8 cellular contexts compared by ENCODE assay signal in the genomic region with DNA sequence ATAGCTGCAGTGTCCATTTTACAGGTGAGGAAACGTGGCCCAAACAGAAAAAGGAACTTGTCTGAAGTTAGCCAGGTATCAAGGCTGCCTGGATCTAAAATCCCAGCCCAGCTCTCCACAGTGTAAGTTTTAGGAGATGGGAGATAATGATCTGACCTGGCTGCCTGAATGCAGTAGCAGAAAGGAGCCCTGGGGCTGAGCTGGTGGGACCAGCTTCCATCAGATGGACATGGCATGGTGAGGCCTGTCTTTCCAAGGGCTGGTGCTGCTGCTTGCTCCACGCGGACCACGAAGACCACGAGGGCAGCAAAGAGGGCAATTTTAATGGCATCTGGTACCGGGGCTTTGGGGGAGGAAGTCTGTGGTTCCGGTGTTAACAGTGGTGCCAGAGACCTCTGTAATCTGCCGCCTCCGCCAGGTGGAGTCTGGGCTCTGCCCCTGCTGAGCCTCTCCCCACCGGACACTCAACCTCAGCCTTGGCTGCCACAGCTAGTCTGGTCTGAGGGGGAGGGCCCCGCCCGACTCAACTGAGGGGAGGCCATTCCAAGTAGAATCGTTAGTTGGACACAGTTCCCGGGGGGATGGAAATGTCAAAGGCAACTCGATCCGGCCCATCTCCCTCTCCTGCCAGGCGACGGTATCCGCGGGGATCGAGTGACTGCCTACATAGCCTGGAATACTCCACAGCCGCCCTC. TPM values are rescaled to one million over a fixed set of nuclear protein-coding genes. Genes with fewer than 3 reads are reported as not detected.
DNase-seq lines count a peak whose midpoint lies in the region; ATAC-seq and TF ChIP-seq lines count a peak whose summit lies in the region.

No MANE protein-coding gene starts in this region.

- no peaks in the 10 kb centered on the region for H3F3A ChIP-seq in neural cell (ENCODE audit: insufficient read depth, low read length, poor library complexity, severe bottlenecking)

- no peak for TF ChIP-seq RAD21 in neural cell (conservative IDR thresholded peaks at IDR 0.05)

- H3K4me1 Mint-ChIP-seq in activated T-helper 17 cell treated with anti-CD3 and anti-CD28 coated beads, Interleukin-2, amount 50 U/mL, for 72 hours, result peaks cover 7% of the 10 kb centered on the region

- no peaks in the 10 kb centered on the region for H3K9me3 Mint-ChIP-seq in activated T-helper 17 cell treated with anti-CD3 and anti-CD28 coated beads, Interleukin-2, amount 50 U/mL, for 72 hours

- H3K9me3 ChIP-seq in BLaER1 (peaks cover 17% of the 10 kb centered on the region), neural cell (ENCODE audit: low read length) (peaks cover 8% of the 10 kb centered on the region)

- 0 out of 2 replicates have a peak overlapping the region, but pooled peaks have one; percentile 26 for H3K27ac ChIP-seq in BLaER1
- H3K27ac ChIP-seq in neural cell (ENCODE audit: low read length), result no peak overlapping the region

- H3K4me3 ChIP-seq in BLaER1, result peak overlapping the region; percentile 78
- peak overlapping the region; percentile 94 for H3K4me3 ChIP-seq in neural cell (ENCODE audit: low read length)

- no peak for TF ChIP-seq EP300 in neural cell (conservative IDR thresholded peaks at IDR 0.05; ENCODE audit: poor library complexity, severe bottlenecking)

- no peaks in the 10 kb centered on the region for H3K79me2 ChIP-seq in neural cell (replicated peaks; ENCODE audit: insufficient read depth, low read length)

- H3K36me3 ChIP-seq in BLaER1, result peaks cover 19% of the 10 kb centered on the region
- H3K36me3 ChIP-seq in neural cell (ENCODE audit: insufficient read depth, low read length), result peaks cover 11% of the 10 kb centered on the region

- H3K36me3 Mint-ChIP-seq in activated T-helper 17 cell treated with anti-CD3 and anti-CD28 coated beads, Interleukin-2, amount 50 U/mL, for 72 hours (ENCODE audit: low read depth), result no peaks in the 10 kb centered on the region

- TF ChIP-seq CTCF in neural cell (IDR thresholded peaks at IDR 0.05; ENCODE audit: poor library complexity, severe bottlenecking), result peak; percentile 39

- H4K20me1 ChIP-seq in BLaER1 (no peaks in the 10 kb centered on the region), neural cell (ENCODE audit: insufficient read depth) (no peaks in the 10 kb centered on the region)

- peak overlapping the region; percentile 75 for H3K9ac ChIP-seq in BLaER1
- H3K9ac ChIP-seq in neural cell (ENCODE audit: low read length), result peak overlapping the region; percentile 72

- H3K4me3 Mint-ChIP-seq in activated T-helper 17 cell treated with anti-CD3 and anti-CD28 coated beads, Interleukin-2, amount 50 U/mL, for 72 hours, result peak overlapping the region; percentile 80

- H3K9me2 ChIP-seq in neural cell (ENCODE audit: insufficient read depth, low read length), result no peaks in the 10 kb centered on the region

- H3K27me3 ChIP-seq in BLaER1, result no peaks in the 10 kb centered on the region
- H3K27me3 ChIP-seq in neural cell (ENCODE audit: insufficient read depth, low read depth, low read length), result peaks cover 21% of the 10 kb centered on the region

- peak overlapping the region; percentile 96 for H3K4me2 ChIP-seq in BLaER1
- H3K4me2 ChIP-seq in neural cell (ENCODE audit: low read length), result peak overlapping the region; percentile 62

- H3K27me3 Mint-ChIP-seq in activated T-helper 17 cell treated with anti-CD3 and anti-CD28 coated beads, Interleukin-2, amount 50 U/mL, for 72 hours, result no peaks in the 10 kb centered on the region

- H2AFZ ChIP-seq in neural cell (ENCODE audit: low read depth, low read length), result peak overlapping the region; percentile 76

- H3K27ac Mint-ChIP-seq in activated T-helper 17 cell treated with anti-CD3 and anti-CD28 coated beads, Interleukin-2, amount 50 U/mL, for 72 hours, result peak overlapping the region; percentile 42

- DNase-seq in NCI-H69 (lab: John Stamatoyannopoulos, UW) (peak; percentile 67), germinal center (ENCODE audit: low spot score) (peak; percentile 74)

- H3K4me1 ChIP-seq in BLaER1, result peaks cover 54% of the 10 kb centered on the region

- peak; percentile 14 for ATAC-seq in GM21360 (IDR thresholded peaks at IDR 0.05; ENCODE audit: unreplicated experiment)
- ATAC-seq in activated T-helper 17 cell treated with anti-CD3 and anti-CD28 coated beads, Interleukin-2, amount 50 U/mL, for 72 hours (replicated peaks), result peak; percentile 17
- ATAC-seq in GM21367 (IDR thresholded peaks at IDR 0.05; ENCODE audit: unreplicated experiment), result no peak
- ATAC-seq in GM19351 (IDR thresholded peaks at IDR 0.05; ENCODE audit: unreplicated experiment), result no peak

TF ChIP-seq in neural cell, 6 proteins besides CTCF, POLR2A, EP300 and RAD21:
- TF ChIP-seq, protein P1, sequence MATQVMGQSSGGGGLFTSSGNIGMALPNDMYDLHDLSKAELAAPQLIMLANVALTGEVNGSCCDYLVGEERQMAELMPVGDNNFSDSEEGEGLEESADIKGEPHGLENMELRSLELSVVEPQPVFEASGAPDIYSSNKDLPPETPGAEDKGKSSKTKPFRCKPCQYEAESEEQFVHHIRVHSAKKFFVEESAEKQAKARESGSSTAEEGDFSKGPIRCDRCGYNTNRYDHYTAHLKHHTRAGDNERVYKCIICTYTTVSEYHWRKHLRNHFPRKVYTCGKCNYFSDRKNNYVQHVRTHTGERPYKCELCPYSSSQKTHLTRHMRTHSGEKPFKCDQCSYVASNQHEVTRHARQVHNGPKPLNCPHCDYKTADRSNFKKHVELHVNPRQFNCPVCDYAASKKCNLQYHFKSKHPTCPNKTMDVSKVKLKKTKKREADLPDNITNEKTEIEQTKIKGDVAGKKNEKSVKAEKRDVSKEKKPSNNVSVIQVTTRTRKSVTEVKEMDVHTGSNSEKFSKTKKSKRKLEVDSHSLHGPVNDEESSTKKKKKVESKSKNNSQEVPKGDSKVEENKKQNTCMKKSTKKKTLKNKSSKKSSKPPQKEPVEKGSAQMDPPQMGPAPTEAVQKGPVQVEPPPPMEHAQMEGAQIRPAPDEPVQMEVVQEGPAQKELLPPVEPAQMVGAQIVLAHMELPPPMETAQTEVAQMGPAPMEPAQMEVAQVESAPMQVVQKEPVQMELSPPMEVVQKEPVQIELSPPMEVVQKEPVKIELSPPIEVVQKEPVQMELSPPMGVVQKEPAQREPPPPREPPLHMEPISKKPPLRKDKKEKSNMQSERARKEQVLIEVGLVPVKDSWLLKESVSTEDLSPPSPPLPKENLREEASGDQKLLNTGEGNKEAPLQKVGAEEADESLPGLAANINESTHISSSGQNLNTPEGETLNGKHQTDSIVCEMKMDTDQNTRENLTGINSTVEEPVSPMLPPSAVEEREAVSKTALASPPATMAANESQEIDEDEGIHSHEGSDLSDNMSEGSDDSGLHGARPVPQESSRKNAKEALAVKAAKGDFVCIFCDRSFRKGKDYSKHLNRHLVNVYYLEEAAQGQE (IDR thresholded peaks at IDR 0.05; ENCODE audit: borderline replicate concordance), result no peak
- TF ChIP-seq SMC3 (conservative IDR thresholded peaks at IDR 0.05; ENCODE audit: poor library complexity) (no peak), POLR2AphosphoS5 (IDR thresholded peaks at IDR 0.05) (no peak), EZH2 (IDR thresholded peaks at IDR 0.05; ENCODE audit: borderline replicate concordance, insufficient read depth, low read length, poor library complexity, severe bottlenecking) (no peak), TAF1 (IDR thresholded peaks at IDR 0.05; ENCODE audit: low read depth) (no peak), MXI1 (conservative IDR thresholded peaks at IDR 0.05; ENCODE audit: poor library complexity, severe bottlenecking) (no peak)

RNA-seq across cellular contexts. Expression of gene MYORG, which starts 0.7 kb away (rescaled TPM):
- 1 to 10 TPM; 1.6 to 3.5 TPM for total RNA-seq in activated T-helper 17 cell treated with anti-CD3 and anti-CD28 coated beads, Interleukin-2, amount 50 U/mL, for 72 hours
- polyA plus RNA-seq in neural cell, result 0.58 and 1.0 TPM in 2 replicates
- 1.2 and 1.6 TPM in 2 replicates for polyA minus RNA-seq in neural cell

RNA-seq across cellular contexts. Expression of gene NUDT2, which starts 46.7 kb away (rescaled TPM):
- 10 to 100 TPM; 31.2 to 34.9 TPM for total RNA-seq in activated T-helper 17 cell treated with anti-CD3 and anti-CD28 coated beads, Interleukin-2, amount 50 U/mL, for 72 hours
- polyA plus RNA-seq in neural cell, result 62.6 and 88.3 TPM in 2 replicates
- 20.0 and 21.4 TPM in 2 replicates for polyA minus RNA-seq in neural cell

RNA-seq across cellular contexts. Expression of gene KIF24, which starts 47.0 kb away (rescaled TPM):
- 1 to 10 TPM; 4.9 to 7.1 TPM for total RNA-seq in activated T-helper 17 cell treated with anti-CD3 and anti-CD28 coated beads, Interleukin-2, amount 50 U/mL, for 72 hours
- 0.19 and 0.36 TPM in 2 replicates for polyA plus RNA-seq in neural cell
- 1.2 and 1.5 TPM in 2 replicates for polyA minus RNA-seq in neural cell

Comparison
In these comparisons a context has a peak if more than half of its experiments do, and no peak if none do; other contexts are left out.
1. ATAC-seq: peak in GM21360 (single experiment) and activated T-helper 17 cell treated with anti-CD3 and anti-CD28 coated beads, Interleukin-2, amount 50 U/mL, for 72 hours (single experiment); none in GM21367 (single experiment) and GM19351 (single experiment).